ENCODE assay signal across 8 cellular contexts in genomic region chr14:92352158-92352985, GRCh38. TPM values are rescaled to one million over a fixed set of nuclear protein-coding genes. Genes with fewer than 3 reads are reported as not detected.
DNase-seq lines count a peak whose midpoint lies in the region; ATAC-seq and TF ChIP-seq lines count a peak whose summit lies in the region.

No MANE protein-coding gene starts in this region.

- no peak overlapping the region for H3K14ac ChIP-seq in mesenchymal stem cell (ENCODE audit: low read length in 2 of 2)

- no peaks in the 10 kb centered on the region for H3K36me3 Mint-ChIP-seq in activated CD8-positive, alpha-beta T cell treated with anti-CD3 and anti-CD28 coated beads for 36 hours (ENCODE audit: low read depth)
- H3K36me3 Mint-ChIP-seq in natural killer cell treated with Interleukin-12 subunit alpha and Interleukin-12 subunit beta and Interleukin-15 and Interleukin-18, amount 100 ng/mL, for 72 hours, result no peaks in the 10 kb centered on the region

- no peak overlapping the region for H3K18ac ChIP-seq in mesenchymal stem cell (ENCODE audit: low read depth in 1 of 2, low read length in 2 of 2)

- peaks cover 8% of the 10 kb centered on the region for H3K4me1 Mint-ChIP-seq in activated CD8-positive, alpha-beta T cell treated with anti-CD3 and anti-CD28 coated beads for 36 hours (ENCODE audit: low read depth)
- peaks cover 6 to 8% of the 10 kb centered on the region in 2 donors for H3K4me1 Mint-ChIP-seq in natural killer cell treated with Interleukin-12 subunit alpha and Interleukin-12 subunit beta and Interleukin-15 and Interleukin-18, amount 100 ng/mL, for 72 hours (ENCODE audit: low read depth in 2 of 2)

- H3K4me3 Mint-ChIP-seq in activated CD8-positive, alpha-beta T cell treated with anti-CD3 and anti-CD28 coated beads for 36 hours, result no peak overlapping the region
- no peak overlapping the region for H3K4me3 Mint-ChIP-seq in natural killer cell treated with Interleukin-12 subunit alpha and Interleukin-12 subunit beta and Interleukin-15 and Interleukin-18, amount 100 ng/mL, for 72 hours

- POLR2A ChIA-PET in activated CD8-positive, alpha-beta T cell treated with anti-CD3 and anti-CD28 coated beads for 36 hours (lab: Charles Lee), result interaction anchor here (0.9 to 1.5 kb wide), 3 partner anchors 11 to 331 kb away, joined by 3 to 4 read pairs (median 3); no protein-coding TSS in a partner anchor
- POLR2A ChIA-PET in RWPE1 (lab: Yijun Ruan, JAX; ENCODE audit: low non-redundant PET), result no interaction called here

- intact Hi-C loops in activated CD8-positive, alpha-beta T cell treated with anti-CD3 and anti-CD28 coated beads for 36 hours (cut with micrococcal nuclease), result no loop called here
- intact Hi-C loops in lower lobe of right lung (cut with DNase I), result no loop called here

- H2BK5ac ChIP-seq in mesenchymal stem cell (ENCODE audit: low read depth, low read length, poor library complexity, severe bottlenecking), result no peak overlapping the region

- ATAC-seq in activated CD8-positive, alpha-beta T cell treated with anti-CD3 and anti-CD28 coated beads for 36 hours, result peak; percentile 51
- peak in 1 of 2 donors; percentile 30 for ATAC-seq in lower lobe of right lung
- ATAC-seq in natural killer cell treated with Interleukin-12 subunit alpha and Interleukin-12 subunit beta and Interleukin-15 and Interleukin-18, amount 100 ng/mL, for 72 hours, result no peak

- H3K79me1 ChIP-seq in mesenchymal stem cell (replicated peaks; ENCODE audit: low read length, poor library complexity, severe bottlenecking), result no peaks in the 10 kb centered on the region

- H3K36me3 ChIP-seq in KMS-11 (ENCODE audit: insufficient read depth) (no peaks in the 10 kb centered on the region), lower lobe of right lung (no peaks in the 10 kb centered on the region), mesenchymal stem cell (ENCODE audit: control insufficient read depth in 1 of 2, insufficient read depth in 2 of 2, low read depth in 1 of 2, low read length in 2 of 2) (no peaks in the 10 kb centered on the region)

- no peak overlapping the region for H2AK5ac ChIP-seq in mesenchymal stem cell (ENCODE audit: low read length, severe bottlenecking)

- H3K27me3 ChIP-seq in KMS-11 (ENCODE audit: insufficient read depth, low read depth) (no peaks in the 10 kb centered on the region), lower lobe of right lung (ENCODE audit: low read depth) (peaks cover 7% of the 10 kb centered on the region), mesenchymal stem cell (ENCODE audit: control insufficient read depth in 1 of 2, insufficient read depth in 1 of 2, low read length in 2 of 2) (peaks cover 10 to 52% of the 10 kb centered on the region in 2 experiments)

- DNase-seq in Daoy (ENCODE audit: low read depth) (peak; percentile 34), lower lobe of right lung (no peak), NK-92 (lab: John Stamatoyannopoulos, UW; ENCODE audit: unreplicated experiment) (no peak), mesenchymal stem cell (no peak), RWPE1 (ENCODE audit: low spot score) (no peak)
- DNase-seq in activated CD8-positive, alpha-beta T cell treated with anti-CD3 and anti-CD28 coated beads for 36 hours, result peak; percentile 77
- DNase-seq in natural killer cell treated with Interleukin-12 subunit alpha and Interleukin-12 subunit beta and Interleukin-15 and Interleukin-18, amount 100 ng/mL, for 72 hours (ENCODE audit: low spot score), result no peak

- H2AFZ ChIP-seq in KMS-11 (ENCODE audit: low read depth) (no peak overlapping the region), mesenchymal stem cell (ENCODE audit: low read depth, low read length) (no peak overlapping the region)

- TF ChIP-seq CTCF in KMS-11 (conservative IDR thresholded peaks at IDR 0.05; ENCODE audit: low read depth, low read length), result peak; percentile 57
- peak; percentile 66 for TF ChIP-seq CTCF in activated CD8-positive, alpha-beta T cell treated with anti-CD3 and anti-CD28 coated beads for 36 hours (IDR thresholded peaks at IDR 0.05)
- peak; percentile 42 for TF ChIP-seq CTCF in lower lobe of right lung (IDR thresholded peaks at IDR 0.05)
- TF ChIP-seq CTCF in RWPE1 (conservative IDR thresholded peaks at IDR 0.05; ENCODE audit: low read depth), result no peak; the same call in 1 of the 2 replicates

- no peak overlapping the region for H4K91ac ChIP-seq in mesenchymal stem cell (ENCODE audit: low read length)

- H3K4me1 ChIP-seq in KMS-11 (ENCODE audit: low read depth, poor library complexity, severe bottlenecking), result no peaks in the 10 kb centered on the region
- no peaks in the 10 kb centered on the region for H3K4me1 ChIP-seq in lower lobe of right lung
- H3K4me1 ChIP-seq in mesenchymal stem cell (ENCODE audit: control insufficient read depth, insufficient read depth, low read depth, low read length), result no peaks in the 10 kb centered on the region

- 56% methylated on average over 8 of the region's 9 CpGs for WGBS in mesenchymal stem cell

- no peaks in the 10 kb centered on the region for H3K9me3 Mint-ChIP-seq in activated CD8-positive, alpha-beta T cell treated with anti-CD3 and anti-CD28 coated beads for 36 hours
- H3K9me3 Mint-ChIP-seq in natural killer cell treated with Interleukin-12 subunit alpha and Interleukin-12 subunit beta and Interleukin-15 and Interleukin-18, amount 100 ng/mL, for 72 hours, result no peaks in the 10 kb centered on the region

- H3K79me2 ChIP-seq in KMS-11 (ENCODE audit: insufficient read depth, low read depth), result no peaks in the 10 kb centered on the region

- H3K27ac ChIP-seq in KMS-11 (no peak overlapping the region), lower lobe of right lung (no peak overlapping the region), mesenchymal stem cell (ENCODE audit: low read length, poor library complexity, severe bottlenecking) (no peak overlapping the region), RWPE1 (no peak overlapping the region)

- H3K27ac Mint-ChIP-seq in activated CD8-positive, alpha-beta T cell treated with anti-CD3 and anti-CD28 coated beads for 36 hours, result no peak overlapping the region
- H3K27ac Mint-ChIP-seq in natural killer cell treated with Interleukin-12 subunit alpha and Interleukin-12 subunit beta and Interleukin-15 and Interleukin-18, amount 100 ng/mL, for 72 hours, result no peak overlapping the region

- no peak overlapping the region for H3K4me2 ChIP-seq in KMS-11
- no peak overlapping the region for H3K4me2 ChIP-seq in mesenchymal stem cell (ENCODE audit: low read length, poor library complexity, severe bottlenecking)

- H2BK15ac ChIP-seq in mesenchymal stem cell (ENCODE audit: low read depth, poor library complexity, severe bottlenecking), result no peak overlapping the region

- no peak overlapping the region for H2BK120ac ChIP-seq in mesenchymal stem cell (ENCODE audit: low read depth, low read length)

- no peak overlapping the region for H2BK12ac ChIP-seq in mesenchymal stem cell (ENCODE audit: low read length in 2 of 2)

- no peak overlapping the region for H4K8ac ChIP-seq in mesenchymal stem cell (ENCODE audit: low read length)

- H4K20me1 ChIP-seq in KMS-11 (ENCODE audit: insufficient read depth), result no peaks in the 10 kb centered on the region

- peaks cover 13% of the 10 kb centered on the region for H3K27me3 Mint-ChIP-seq in activated CD8-positive, alpha-beta T cell treated with anti-CD3 and anti-CD28 coated beads for 36 hours
- H3K27me3 Mint-ChIP-seq in natural killer cell treated with Interleukin-12 subunit alpha and Interleukin-12 subunit beta and Interleukin-15 and Interleukin-18, amount 100 ng/mL, for 72 hours, result peaks cover 0 to 7% of the 10 kb centered on the region in 2 donors

- H3K9me3 ChIP-seq in lower lobe of right lung (no peaks in the 10 kb centered on the region), mesenchymal stem cell (ENCODE audit: control insufficient read depth, low read length) (no peaks in the 10 kb centered on the region)

- no peak overlapping the region for H3K23ac ChIP-seq in mesenchymal stem cell (ENCODE audit: low read length in 2 of 2)

- H3K4me3 ChIP-seq in KMS-11 (IDR thresholded peaks at IDR 0.05; ENCODE audit: insufficient read depth, low read depth, low read length) (no peak overlapping the region), lower lobe of right lung (no peak overlapping the region), mesenchymal stem cell (ENCODE audit: insufficient read depth in 1 of 2, low read depth in 1 of 2, low read length in 2 of 2) (no peak overlapping the region)

- no peak overlapping the region for H3K4ac ChIP-seq in mesenchymal stem cell (ENCODE audit: low read depth in 1 of 2, low read length in 2 of 2)

- CTCF ChIA-PET in activated CD8-positive, alpha-beta T cell treated with anti-CD3 and anti-CD28 coated beads for 36 hours (lab: Charles Lee), result interaction anchor here (0.7 to 3.1 kb wide), 31 partner anchors 8 to 334 kb away, joined by 3 to 13 read pairs (median 3); partner anchors contain the start of gene ATXN3
- CTCF ChIA-PET in RWPE1 (lab: Yijun Ruan, JAX), result interaction anchor here (0.5 to 0.6 kb wide), 3 partner anchors 9 to 836 kb away, joined by 3 read pairs; no protein-coding TSS in a partner anchor

- H3K9ac ChIP-seq in KMS-11, result no peak overlapping the region
- no peak overlapping the region for H3K9ac ChIP-seq in mesenchymal stem cell (ENCODE audit: low read length)

RNA-seq across cellular contexts. Expression of gene SLC24A4, which starts 29.4 kb away (rescaled TPM):
- total RNA-seq in Daoy (2014; rRNA removed; shearing (Covaris generic)), result not detected in 2 replicates
- total RNA-seq in activated CD8-positive, alpha-beta T cell treated with anti-CD3 and anti-CD28 coated beads for 36 hours, result not detected
- 3.5 TPM for total RNA-seq in lower lobe of right lung
- total RNA-seq in natural killer cell treated with Interleukin-12 subunit alpha and Interleukin-12 subunit beta and Interleukin-15 and Interleukin-18, amount 100 ng/mL, for 72 hours, result under 1 TPM; 0.17 to 0.36 TPM
- 0.03 TPM for polyA plus RNA-seq in mesenchymal stem cell (2013, experiment 1 of 2)
- polyA plus RNA-seq in mesenchymal stem cell (2013, experiment 2 of 2), result 0.14 TPM

Comparison
In these comparisons a context has a peak if more than half of its experiments do, and no peak if none do; other contexts are left out.
1. DNase-seq: peak in Daoy (single experiment) and activated CD8-positive, alpha-beta T cell treated with anti-CD3 and anti-CD28 coated beads for 36 hours (single experiment); none in lower lobe of right lung (single experiment), natural killer cell treated with Interleukin-12 subunit alpha and Interleukin-12 subunit beta and Interleukin-15 and Interleukin-18, amount 100 ng/mL, for 72 hours (single experiment), NK-92 (single experiment), mesenchymal stem cell (single experiment) and RWPE1 (single experiment).